ENCODE assay signal across 24 cellular contexts in the genomic region with DNA sequence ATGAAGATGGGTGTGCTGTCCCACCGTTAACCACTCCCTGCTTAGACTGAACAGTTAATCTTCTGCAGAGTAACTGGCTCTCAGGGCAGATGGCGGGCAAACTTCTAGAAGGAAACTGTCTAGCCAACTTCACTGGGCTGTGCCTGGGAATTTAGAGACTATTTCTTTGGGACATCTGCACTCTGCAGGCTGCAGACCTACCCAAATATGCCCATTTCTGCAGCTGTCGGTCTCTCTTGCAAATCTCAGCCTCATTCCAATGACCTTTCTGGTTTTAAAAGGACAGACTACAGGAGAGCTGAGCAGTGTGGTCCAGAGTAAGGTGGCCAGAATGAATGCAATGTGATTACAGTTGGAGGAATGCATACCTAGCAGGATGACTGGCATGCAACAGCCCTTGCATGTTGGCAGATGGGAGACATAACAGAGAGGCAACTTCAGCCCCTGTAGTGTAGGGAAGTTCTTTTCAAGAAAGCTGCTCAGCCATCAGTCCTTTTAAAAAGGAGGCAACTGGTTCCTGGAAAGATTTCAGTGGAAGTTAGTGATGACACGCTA. TPM values are rescaled to one million over a fixed set of nuclear protein-coding genes. Genes with fewer than 3 reads are reported as not detected.
DNase-seq lines count a peak whose midpoint lies in the region; ATAC-seq and TF ChIP-seq lines count a peak whose summit lies in the region.
"Had no signal": no experiment of that assay in that cellular context is flagged by ENCODE, and none has a peak within 500 bp of the region (broad histone marks: within the 10 kb centered on the region; RNA-seq: fewer than 3 reads in every experiment).

No MANE protein-coding gene starts in this region.

- H3K4me3 ChIP-seq in AG04450 (ENCODE audit: low read depth, low read length) (no peak overlapping the region), IMR-90 (ENCODE audit: insufficient read depth, low read depth, low read length) (no peak overlapping the region), SJSA1 (no peak overlapping the region), mesodermal cell (ENCODE audit: extremely low read depth, insufficient read depth, low read length, poor library complexity, severe bottlenecking) (no peak overlapping the region)
- H3K4me3 ChIP-seq: BLaER1, GM12878, SK-N-MC had no signal

- no peak overlapping the region for H4K5ac ChIP-seq in IMR-90 (ENCODE audit: low read depth, low read length)

- no peak overlapping the region for H3K18ac ChIP-seq in IMR-90 (ENCODE audit: low read depth, low read length)

- intact Hi-C loops in IMR-90 (cut with micrococcal nuclease) = no loop called here

- TF ChIP-seq CTCF in AG04450 (IDR thresholded peaks at IDR 0.05; ENCODE audit: low read depth, low read length) (no peak), IMR-90 (conservative IDR thresholded peaks at IDR 0.05; ENCODE audit: low read depth, low read length) (no peak)

- no peaks in the 10 kb centered on the region for H3K36me3 ChIP-seq in IMR-90 (ENCODE audit: control insufficient read depth, insufficient read depth, low read length)
- no peaks in the 10 kb centered on the region for H3K36me3 ChIP-seq in SJSA1
- no peaks in the 10 kb centered on the region for H3K36me3 ChIP-seq in mesodermal cell (ENCODE audit: control insufficient read depth, insufficient read depth, low read length)
- H3K36me3 ChIP-seq: BLaER1 had no signal

- peaks cover 12% of the 10 kb centered on the region for H3K4me1 Mint-ChIP-seq in activated CD8-positive, alpha-beta T cell treated with anti-CD3 and anti-CD28 coated beads, Interleukin-2, amount 10 ng/mL, durations not matched to agents 7 days and 5 days (ENCODE audit: low read depth)
- peaks cover 0 to 1% of the 10 kb centered on the region in 2 donors for H3K4me1 Mint-ChIP-seq in effector memory CD8-positive, alpha-beta T cell (ENCODE audit: low read depth in 2 of 2)

- no CpG with 5 or more reads among the region's 4 CpGs for WGBS in IMR-90 (ENCODE audit: extremely low coverage in 2 of 2, insufficient read length in 1 of 2), 2 experiments
- 94 to 96% methylated on average over 2 to 4 of the region's 4 CpGs for WGBS in mesodermal cell (ENCODE audit: insufficient coverage in 2 of 2), 2 experiments

- BruUV-seq in IMR-90 (replicated peaks; lab: Mats Ljungman, UMichigan) = no TSS peak

- no peak overlapping the region for H4K8ac ChIP-seq in IMR-90 (ENCODE audit: low read depth in 2 of 2, low read length in 2 of 2)

- H3K4me1 ChIP-seq in IMR-90 (ENCODE audit: control insufficient read depth, insufficient read depth, low read length) (peaks cover 10% of the 10 kb centered on the region), SJSA1 (replicated peaks) (peaks cover 46% of the 10 kb centered on the region), mesodermal cell (ENCODE audit: control insufficient read depth, insufficient read depth, low read length, poor library complexity, severe bottlenecking) (peaks cover 38% of the 10 kb centered on the region)

- H3K23ac ChIP-seq in IMR-90 (ENCODE audit: low read depth, low read length) = peak overlapping the region; percentile 64; the same call in 1 of the 2 replicates

- no peaks in the 10 kb centered on the region for H3K9me3 Mint-ChIP-seq in activated CD8-positive, alpha-beta T cell treated with anti-CD3 and anti-CD28 coated beads, Interleukin-2, amount 10 ng/mL, durations not matched to agents 7 days and 5 days (ENCODE audit: insufficient read depth)
- H3K9me3 Mint-ChIP-seq in effector memory CD8-positive, alpha-beta T cell = no peaks in the 10 kb centered on the region

- peak overlapping the region; percentile 15; the same call in 1 of the 2 replicates for H3K4ac ChIP-seq in IMR-90 (ENCODE audit: low read depth, low read length)

- in situ Hi-C loops in IMR-90 (cut with MboI; ENCODE audit: low sequenced_read_pairs) = no loop called here

- H3K9ac ChIP-seq in IMR-90 (ENCODE audit: low read depth, low read length) = no peak overlapping the region
- H3K9ac ChIP-seq: BLaER1 had no signal

- H3K56ac ChIP-seq in IMR-90 (ENCODE audit: extremely low read depth, insufficient read depth, low read length) = no peak overlapping the region

- no peak overlapping the region for H3K4me3 Mint-ChIP-seq in activated CD8-positive, alpha-beta T cell treated with anti-CD3 and anti-CD28 coated beads, Interleukin-2, amount 10 ng/mL, durations not matched to agents 7 days and 5 days
- H3K4me3 Mint-ChIP-seq in effector memory CD8-positive, alpha-beta T cell = no peak overlapping the region
- H3K4me3 Mint-ChIP-seq: CD4-positive, CD25-positive, alpha-beta regulatory T cell had no signal

- H2BK120ac ChIP-seq in IMR-90 (ENCODE audit: low read depth, low read length) = peak overlapping the region; percentile 18; the same call in 1 of the 2 replicates

- H3K9me1 ChIP-seq in IMR-90 (ENCODE audit: insufficient read depth, low read length) = peaks cover 11% of the 10 kb centered on the region

- ATAC-seq in IMR-90 (ENCODE audit: low read depth) (no peak), HG03175 (IDR thresholded peaks at IDR 0.05; ENCODE audit: unreplicated experiment) (no peak)
- ATAC-seq in activated CD8-positive, alpha-beta T cell treated with anti-CD3 and anti-CD28 coated beads, Interleukin-2, amount 10 ng/mL, durations not matched to agents 7 days and 5 days = no peak
- no peak for ATAC-seq in effector memory CD8-positive, alpha-beta T cell (replicated peaks)
- ATAC-seq: GM12878, HCT116 had no signal

- DNase-seq in AG04450 (ENCODE audit: low read depth, low spot score) = no peak
- no peak for DNase-seq in IMR-90
- DNase-seq in SJSA1 (ENCODE audit: low read depth in 1 of 2, low spot score in 2 of 2) = peak in 1 of 2 experiments; percentile 33
- DNase-seq in NCI-H2029 (lab: John Stamatoyannopoulos, UW) = no peak
- DNase-seq in activated CD8-positive, alpha-beta T cell treated with anti-CD3 and anti-CD28 coated beads, Interleukin-2, amount 10 ng/mL, durations not matched to agents 7 days and 5 days = no peak
- no peak for DNase-seq in effector memory CD8-positive, alpha-beta T cell
- DNase-seq: CD4-positive, CD25-positive, alpha-beta regulatory T cell; DMS153; DND-41; Karpas-422; NCI-H2029 treated with DMSO at 0.1 percent for 48 hours; NCI-H526 treated with DMSO at 0.1 percent for 48 hours; SHP77 had no signal

- H3K27me3 Mint-ChIP-seq in activated CD8-positive, alpha-beta T cell treated with anti-CD3 and anti-CD28 coated beads, Interleukin-2, amount 10 ng/mL, durations not matched to agents 7 days and 5 days (ENCODE audit: low read depth) = peaks cover 25% of the 10 kb centered on the region
- peaks cover 8 to 50% of the 10 kb centered on the region in 2 donors for H3K27me3 Mint-ChIP-seq in effector memory CD8-positive, alpha-beta T cell

- CTCF ChIA-PET in AG04450 (lab: Charles Lee) = interaction anchor here (2.3 kb wide), 1 partner anchor 113 kb away, joined by 7 read pairs; no protein-coding TSS in a partner anchor
- CTCF ChIA-PET in IMR-90 (lab: Yijun Ruan, JAX) = interaction anchor here (0.7 to 1.2 kb wide), 2 partner anchors 11 to 81 kb away, joined by 3 read pairs; no protein-coding TSS in a partner anchor
- CTCF ChIA-PET in activated CD8-positive, alpha-beta T cell treated with anti-CD3 and anti-CD28 coated beads, Interleukin-2, amount 10 ng/mL, durations not matched to agents 7 days and 5 days (lab: Charles Lee) = interaction anchor here (0.9 to 2.9 kb wide), 4 partner anchors 10 to 113 kb away, joined by 3 to 12 read pairs (median 4); partner anchors contain the start of gene IL20

- H2BK20ac ChIP-seq in IMR-90 (ENCODE audit: low read depth, low read length) = no peak overlapping the region

- no peaks in the 10 kb centered on the region for H3K36me3 Mint-ChIP-seq in activated CD8-positive, alpha-beta T cell treated with anti-CD3 and anti-CD28 coated beads, Interleukin-2, amount 10 ng/mL, durations not matched to agents 7 days and 5 days (ENCODE audit: low read depth)
- no peaks in the 10 kb centered on the region for H3K36me3 Mint-ChIP-seq in effector memory CD8-positive, alpha-beta T cell (ENCODE audit: insufficient read depth)
- H3K36me3 Mint-ChIP-seq: CD4-positive, CD25-positive, alpha-beta regulatory T cell had no signal

- peak overlapping the region; percentile 77 for H3K27ac ChIP-seq in AG04450 (ENCODE audit: low read depth, low read length)
- H3K27ac ChIP-seq in IMR-90 (ENCODE audit: insufficient read depth, low read length) = no peak overlapping the region
- peak overlapping the region; percentile 19; the same call in 1 of the 2 replicates for H3K27ac ChIP-seq in SJSA1
- peak overlapping the region; percentile 23 for H3K27ac ChIP-seq in mesodermal cell (ENCODE audit: low read depth, low read length, severe bottlenecking)
- H3K27ac ChIP-seq: BLaER1, RWPE1, SK-N-MC had no signal

- H2BK5ac ChIP-seq in IMR-90 (ENCODE audit: low read depth, low read length, poor library complexity, severe bottlenecking) = no peak overlapping the region

- no peak for TF ChIP-seq POLR2A in IMR-90 (IDR thresholded peaks at IDR 0.05; ENCODE audit: low read depth, low read length)

- TF ChIP-seq RAD21 in IMR-90 (IDR thresholded peaks at IDR 0.05; ENCODE audit: low read length) = no peak

- peak overlapping the region; percentile 0; the same call in 1 of the 2 replicates for H4K91ac ChIP-seq in IMR-90 (ENCODE audit: insufficient read depth, low read depth, low read length)

- H2AFZ ChIP-seq in IMR-90 (replicated peaks; ENCODE audit: low read length, poor library complexity) = peak overlapping the region; percentile 33

- peak overlapping the region; percentile 2; the same call in 1 of the 2 replicates for H3K14ac ChIP-seq in IMR-90 (replicated peaks; ENCODE audit: low read depth, low read length)

- H2AK9ac ChIP-seq in IMR-90 (replicated peaks; ENCODE audit: low read depth, low read length, poor library complexity) = peak overlapping the region; percentile 19

- H3K79me1 ChIP-seq in IMR-90 (ENCODE audit: low read depth in 1 of 2, low read length in 2 of 2) = no peaks in the 10 kb centered on the region

- H2AK5ac ChIP-seq in IMR-90 (ENCODE audit: low read depth, low read length) = peak overlapping the region; percentile 21; the same call in 1 of the 2 replicates

- H3K27ac Mint-ChIP-seq in activated CD8-positive, alpha-beta T cell treated with anti-CD3 and anti-CD28 coated beads, Interleukin-2, amount 10 ng/mL, durations not matched to agents 7 days and 5 days = no peak overlapping the region
- H3K27ac Mint-ChIP-seq in effector memory CD8-positive, alpha-beta T cell = no peak overlapping the region
- H3K27ac Mint-ChIP-seq: CD4-positive, CD25-positive, alpha-beta regulatory T cell had no signal

- no peak overlapping the region for H3K4me2 ChIP-seq in IMR-90 (ENCODE audit: low read depth, low read length)
- H3K4me2 ChIP-seq: BLaER1 had no signal

- POLR2A ChIA-PET in AG04450 (lab: Yijun Ruan, JAX) (interaction anchor here (0.6 kb wide), 1 partner anchor 11 kb away, joined by 4 read pairs; no protein-coding TSS in a partner anchor), IMR-90 (lab: Charles Lee; ENCODE audit: unreplicated experiment) (no interaction called here)
- POLR2A ChIA-PET in activated CD8-positive, alpha-beta T cell treated with anti-CD3 and anti-CD28 coated beads, Interleukin-2, amount 10 ng/mL, durations not matched to agents 7 days and 5 days (lab: Charles Lee) = no interaction called here

- H3K9me3 ChIP-seq in AG04450 (ENCODE audit: control insufficient read depth, insufficient read depth, low read length) = no peaks in the 10 kb centered on the region
- no peaks in the 10 kb centered on the region for H3K9me3 ChIP-seq in IMR-90 (ENCODE audit: control insufficient read depth, insufficient read depth, low read length)
- H3K9me3 ChIP-seq in SJSA1 (replicated peaks) = no peaks in the 10 kb centered on the region
- H3K9me3 ChIP-seq in mesodermal cell (ENCODE audit: control insufficient read depth, low read length) = no peaks in the 10 kb centered on the region
- H3K9me3 ChIP-seq: BLaER1 had no signal

- H3K27me3 ChIP-seq in AG04450 (ENCODE audit: control insufficient read depth, insufficient read depth, low read length) (no peaks in the 10 kb centered on the region), IMR-90 (ENCODE audit: control insufficient read depth, insufficient read depth, low read length) (peaks cover 4% of the 10 kb centered on the region), SJSA1 (replicated peaks) (no peaks in the 10 kb centered on the region)
- H3K27me3 ChIP-seq: BLaER1 had no signal

- no peaks in the 10 kb centered on the region for H4K20me1 ChIP-seq in IMR-90 (ENCODE audit: insufficient read depth, low read length)
- H4K20me1 ChIP-seq: BLaER1 had no signal

- dilution Hi-C loops in IMR-90 (cut with HindIII; ENCODE audit: low sequenced_read_pairs, unreplicated experiment) = no loop called here

- H2BK15ac ChIP-seq in IMR-90 (ENCODE audit: low read depth, low read length) = peak overlapping the region; percentile 53; the same call in 1 of the 3 replicates

RNA-seq across cellular contexts. Expression of gene IL20, which starts 26.3 kb away (rescaled TPM):
- not detected in 2 replicates for polyA plus RNA-seq in AG04450 (2011; rRNA removed)
- not detected in 2 replicates for polyA minus RNA-seq in AG04450 (2011; rRNA and poly(A)+ RNA removed)
- total RNA-seq in IMR-90 (2012; rRNA removed) = not detected in 2 replicates
- not detected in 2 replicates for polyA plus RNA-seq in IMR-90 (2012; rRNA removed)
- not detected in 2 replicates for polyA plus RNA-seq in IMR-90 (2012; cell fraction: cytosol; rRNA removed)
- polyA plus RNA-seq in IMR-90 (2012; cell fraction: nucleus; rRNA removed; ENCODE audit: low replicate concordance) = 0.11 TPM in 1 of 2 replicates, not detected in the other
- 0.25 and 0.53 TPM in 2 replicates for total RNA-seq in SJSA1 (2014; rRNA removed; shearing (Covaris generic))
- not detected for polyA plus RNA-seq in mesodermal cell (2013, experiment 1 of 2)
- polyA plus RNA-seq in mesodermal cell (2013, experiment 2 of 2) = not detected
- total RNA-seq in activated CD8-positive, alpha-beta T cell treated with anti-CD3 and anti-CD28 coated beads, Interleukin-2, amount 10 ng/mL, durations not matched to agents 7 days and 5 days = not detected
- total RNA-seq: CD4-positive, CD25-positive, alpha-beta regulatory T cell; H1; HT-29; MCF 10A; NCI-H460 had no signal
- polyA plus RNA-seq: CD4-positive, CD25-positive, alpha-beta regulatory T cell; H1 had no signal

RNA-seq across cellular contexts. Expression of gene IL24, which starts 58.2 kb away (rescaled TPM):
- polyA plus RNA-seq in AG04450 (2011; rRNA removed) = 0.60 and 0.73 TPM in 2 replicates
- 0.17 and 0.28 TPM in 2 replicates for polyA minus RNA-seq in AG04450 (2011; rRNA and poly(A)+ RNA removed)
- total RNA-seq in IMR-90 (2012; rRNA removed) = under 0.01 and 0.18 TPM in 2 replicates
- 0.12 and 0.22 TPM in 2 replicates for polyA plus RNA-seq in IMR-90 (2012; rRNA removed)
- polyA plus RNA-seq in IMR-90 (2012; cell fraction: cytosol; rRNA removed) = 0.04 TPM in 1 of 2 replicates, not detected in the other
- polyA plus RNA-seq in IMR-90 (2012; cell fraction: nucleus; rRNA removed; ENCODE audit: low replicate concordance) = 0.05 and 0.34 TPM in 2 replicates
- 1.5 and 3.5 TPM in 2 replicates for total RNA-seq in SJSA1 (2014; rRNA removed; shearing (Covaris generic))
- not detected for polyA plus RNA-seq in mesodermal cell (2013, experiment 1 of 2)
- polyA plus RNA-seq in mesodermal cell (2013, experiment 2 of 2) = not detected
- total RNA-seq in activated CD8-positive, alpha-beta T cell treated with anti-CD3 and anti-CD28 coated beads, Interleukin-2, amount 10 ng/mL, durations not matched to agents 7 days and 5 days = not detected
- total RNA-seq: CD4-positive, CD25-positive, alpha-beta regulatory T cell; H1; HT-29; NCI-H460 had no signal
- polyA plus RNA-seq: H1 had no signal
